Comparison of ENCODE assay signal across 8 cellular contexts in genomic region chr6:105810105-105810921, GRCh38.
DNase-seq lines count a peak whose midpoint lies in the region; ATAC-seq and TF ChIP-seq lines count a peak whose summit lies in the region.

No MANE protein-coding gene starts in this region.

- H3K27ac Mint-ChIP-seq in stimulated activated naive B cell treated with anti-CD40 and anti-IgM and Interleukin-4, amounts not matched to agents 10 μg/mL and 1 μg/mL and 100 μg/mL, for 72 hours, result no peak overlapping the region

- TF ChIP-seq CTCF in kidney epithelial cell (IDR thresholded peaks at IDR 0.05; ENCODE audit: insufficient read depth, low read length, poor library complexity, severe bottlenecking) (no peak), GM13976 (IDR thresholded peaks at IDR 0.05; ENCODE audit: borderline replicate concordance, control extremely low read depth, extremely low read depth, insufficient read depth, missing control alignments) (no peak)

- H3K27me3 Mint-ChIP-seq in stimulated activated naive B cell treated with anti-CD40 and anti-IgM and Interleukin-4, amounts not matched to agents 10 μg/mL and 1 μg/mL and 100 μg/mL, for 72 hours, result peaks cover 0 to 9% of the 10 kb centered on the region in 2 donors

- H3K4me3 Mint-ChIP-seq in stimulated activated naive B cell treated with anti-CD40 and anti-IgM and Interleukin-4, amounts not matched to agents 10 μg/mL and 1 μg/mL and 100 μg/mL, for 72 hours, result no peak overlapping the region

- in situ Hi-C loops in GM13976 (cut with MboI; ENCODE audit: low sequenced_read_pairs, unreplicated experiment), result no loop called here

- H3K36me3 ChIP-seq in kidney epithelial cell (ENCODE audit: control insufficient read depth, insufficient read depth, low read length), result no peaks in the 10 kb centered on the region

- H3K9me3 Mint-ChIP-seq in stimulated activated naive B cell treated with anti-CD40 and anti-IgM and Interleukin-4, amounts not matched to agents 10 μg/mL and 1 μg/mL and 100 μg/mL, for 72 hours, result peaks cover 0 to 1% of the 10 kb centered on the region in 2 donors

- no peak overlapping the region for H3K4me3 ChIP-seq in kidney epithelial cell (ENCODE audit: low read depth, low read length)

- peak; percentile 68 for ATAC-seq in HG02623 (IDR thresholded peaks at IDR 0.05; ENCODE audit: unreplicated experiment)
- peak; percentile 64 to 67 for ATAC-seq in stimulated activated naive B cell treated with anti-CD40 and anti-IgM and Interleukin-4, amounts not matched to agents 10 μg/mL and 1 μg/mL and 100 μg/mL, for 72 hours (replicated peaks)

- H3K27me3 ChIP-seq in kidney epithelial cell (ENCODE audit: control insufficient read depth, insufficient read depth, low read length), result no peaks in the 10 kb centered on the region

- peak; percentile 76 for DNase-seq in GM04504 (ENCODE audit: low read depth)
- peak; percentile 83 for DNase-seq in NCI-H524 treated with DMSO at 0.1 percent for 48 hours (lab: John Stamatoyannopoulos, UW)
- peak; percentile 24 for DNase-seq in activated gamma-delta T cell treated with anti-CD3 and anti-CD28 coated beads, Interleukin-2, amount 50 U/mL, for 16 hours (ENCODE audit: low read depth)
- peak; percentile 65 for DNase-seq in kidney epithelial cell (ENCODE audit: low read depth)
- DNase-seq in stimulated activated naive B cell treated with anti-CD40 and anti-IgM and Interleukin-4, amounts not matched to agents 10 μg/mL and 1 μg/mL and 100 μg/mL, for 72 hours, result no peak
- no peak for DNase-seq in midbrain (lab: John Stamatoyannopoulos, UW)
- DNase-seq in GM13976 (ENCODE audit: low spot score), result no peak

- H3K36me3 Mint-ChIP-seq in stimulated activated naive B cell treated with anti-CD40 and anti-IgM and Interleukin-4, amounts not matched to agents 10 μg/mL and 1 μg/mL and 100 μg/mL, for 72 hours, result no peaks in the 10 kb centered on the region

- peaks cover 5 to 7% of the 10 kb centered on the region in 2 donors for H3K4me1 Mint-ChIP-seq in stimulated activated naive B cell treated with anti-CD40 and anti-IgM and Interleukin-4, amounts not matched to agents 10 μg/mL and 1 μg/mL and 100 μg/mL, for 72 hours

Comparison
In these comparisons a context has a peak if more than half of its experiments do, and no peak if none do; other contexts are left out.
1. DNase-seq: peak in GM04504 (single experiment), NCI-H524 treated with DMSO at 0.1 percent for 48 hours (single experiment), activated gamma-delta T cell treated with anti-CD3 and anti-CD28 coated beads, Interleukin-2, amount 50 U/mL, for 16 hours (single experiment) and kidney epithelial cell (single experiment); none in stimulated activated naive B cell treated with anti-CD40 and anti-IgM and Interleukin-4, amounts not matched to agents 10 μg/mL and 1 μg/mL and 100 μg/mL, for 72 hours (single experiment), midbrain (single experiment) and GM13976 (single experiment).